Comparison of ENCODE assay signal across 1 cellular context in genomic region chr17:2070241-2071023, GRCh38.
TF ChIP-seq lines count a peak whose summit lies in the region.

No MANE protein-coding gene starts in this region.

TF ChIP-seq in GM12878, 131 proteins besides CTCF, POLR2A, EP300 and RAD21 (continued from another document and continues in another):
- TF ChIP-seq STAT3 (IDR thresholded peaks at IDR 0.05; ENCODE audit: low read depth, low read length), result 0 out of 2 replicates have a peak, but pooled peaks have one; percentile 59
- TF ChIP-seq JUND (IDR thresholded peaks at IDR 0.05; ENCODE audit: low read depth, low read length), result peak; percentile 92; the same call in 1 of the 2 replicates
- TF ChIP-seq ZBTB33 (IDR thresholded peaks at IDR 0.05), result no peak
- TF ChIP-seq RAD51 (IDR thresholded peaks at IDR 0.05), result no peak
- TF ChIP-seq GABPA (IDR thresholded peaks at IDR 0.05; ENCODE audit: low read depth), result 0 out of 2 replicates have a peak, but pooled peaks have one; percentile 32
- peak; percentile 75; the same call in 1 of the 2 replicates for TF ChIP-seq ZSCAN29 (IDR thresholded peaks at IDR 0.05)
- TF ChIP-seq CREB1 (IDR thresholded peaks at IDR 0.05; ENCODE audit: low read depth), result peak; percentile 72
- TF ChIP-seq MYB (IDR thresholded peaks at IDR 0.05; ENCODE audit: borderline replicate concordance, low read depth, low read length), result peak; percentile 96
- TF ChIP-seq GATAD2B (conservative IDR thresholded peaks at IDR 0.05; ENCODE audit: low read depth), result peak; percentile 99
- peak; percentile 99 for TF ChIP-seq NR2F1 (conservative IDR thresholded peaks at IDR 0.05)
- peak; percentile 76; the same call in 1 of the 2 replicates for TF ChIP-seq TARDBP (IDR thresholded peaks at IDR 0.05; ENCODE audit: borderline replicate concordance)
- TF ChIP-seq NFIC (IDR thresholded peaks at IDR 0.05; ENCODE audit: low read depth, low read length), result peak; percentile 97
- TF ChIP-seq ESRRA (IDR thresholded peaks at IDR 0.05; ENCODE audit: low read length), result 0 out of 2 replicates have a peak, but pooled peaks have one; percentile 79
- TF ChIP-seq RFX5 (IDR thresholded peaks at IDR 0.05; ENCODE audit: low read depth, low read length), result peak; percentile 69
- TF ChIP-seq SUZ12 (IDR thresholded peaks at IDR 0.05; ENCODE audit: unreplicated experiment), result no peak
- TF ChIP-seq ZNF384 (IDR thresholded peaks at IDR 0.05; ENCODE audit: borderline replicate concordance, low read depth, low read length), result no peak
- peak; percentile 98 for TF ChIP-seq IKZF1 (conservative IDR thresholded peaks at IDR 0.05)
- peak in 1 of 2 experiments; percentile 94; a peak in 2 of 4 replicates for TF ChIP-seq ETV6 (conservative IDR thresholded peaks at IDR 0.05 in 1 of 2, IDR thresholded peaks at IDR 0.05 in 1 of 2; ENCODE audit: borderline replicate concordance in 1 of 2, low read depth in 1 of 2)
- TF ChIP-seq PML (IDR thresholded peaks at IDR 0.05; ENCODE audit: low read length), result peak; percentile 91; the same call in 1 of the 2 replicates
- 0 out of 2 replicates have a peak, but pooled peaks have one; percentile 10 for TF ChIP-seq SREBF1 (IDR thresholded peaks at IDR 0.05; ENCODE audit: low read length)
- TF ChIP-seq ATF2 (IDR thresholded peaks at IDR 0.05; ENCODE audit: low read length), result peak; percentile 97
- TF ChIP-seq EZH2 (IDR thresholded peaks at IDR 0.05; ENCODE audit: borderline replicate concordance, control insufficient read depth, low read depth, low read length), result no peak
- no peak for TF ChIP-seq TCF7 (IDR thresholded peaks at IDR 0.05; ENCODE audit: borderline replicate concordance)
- no peak for TF ChIP-seq SUPT20H (IDR thresholded peaks at IDR 0.05; ENCODE audit: borderline replicate concordance, control insufficient read depth, low read depth, low read length)
- TF ChIP-seq FOXM1 (IDR thresholded peaks at IDR 0.05; ENCODE audit: low read depth, low read length), result peak; percentile 100
- TF ChIP-seq REST (IDR thresholded peaks at IDR 0.05; ENCODE audit: low read depth, low read length), result no peak; the same call in 1 of the 2 replicates
- TF ChIP-seq MXI1 (IDR thresholded peaks at IDR 0.05; ENCODE audit: low read depth, low read length), result 0 out of 2 replicates have a peak, but pooled peaks have one; percentile 12
- TF ChIP-seq E2F4 (IDR thresholded peaks at IDR 0.05; ENCODE audit: low read depth, low read length), result no peak
- no peak for TF ChIP-seq ATF3 (IDR thresholded peaks at IDR 0.05; ENCODE audit: borderline replicate concordance, extremely low read depth, low read depth, low read length)
- peak; percentile 74 for TF ChIP-seq SPI1 (IDR thresholded peaks at IDR 0.05; ENCODE audit: borderline replicate concordance, insufficient read depth, low read depth, low read length)
- peak; percentile 99 for TF ChIP-seq PAX5 (IDR thresholded peaks at IDR 0.05; ENCODE audit: borderline replicate concordance, low read depth, low read length)
- TF ChIP-seq E2F8 (IDR thresholded peaks at IDR 0.05; ENCODE audit: low read depth, partially characterized antibody), result no peak
- no peak for TF ChIP-seq CBX3 (IDR thresholded peaks at IDR 0.05; ENCODE audit: borderline replicate concordance, low read depth)
- TF ChIP-seq NR2C2 (IDR thresholded peaks at IDR 0.05; ENCODE audit: borderline replicate concordance, control insufficient read depth, insufficient read length, low read depth), result no peak
- peak; percentile 88 to 92 for TF ChIP-seq BHLHE40 (IDR thresholded peaks at IDR 0.05; ENCODE audit: borderline replicate concordance in 1 of 2, low read depth in 2 of 2, low read length in 1 of 2)
- peak; percentile 100 for TF ChIP-seq IRF4 (IDR thresholded peaks at IDR 0.05; ENCODE audit: low read depth, low read length)
- TF ChIP-seq ZBTB40 (IDR thresholded peaks at IDR 0.05; ENCODE audit: borderline replicate concordance), result no peak
- TF ChIP-seq USF1 (IDR thresholded peaks at IDR 0.05; ENCODE audit: borderline replicate concordance, extremely low read length, insufficient read depth, low read depth, low read length), result no peak
- peak; percentile 73 for TF ChIP-seq SMARCA5 (IDR thresholded peaks at IDR 0.05)
- peak; percentile 98 for TF ChIP-seq EED (IDR thresholded peaks at IDR 0.05; ENCODE audit: low read depth)
- TF ChIP-seq TCF12 (IDR thresholded peaks at IDR 0.05; ENCODE audit: low read depth, low read length), result peak; percentile 95
- no peak for TF ChIP-seq BRCA1 (IDR thresholded peaks at IDR 0.05; ENCODE audit: low read depth, low read length)
- no peak for TF ChIP-seq HSF1 (IDR thresholded peaks at IDR 0.05; ENCODE audit: low read depth, low read length)
